Comparison of ENCODE assay signal across 11 cellular contexts in genomic region chr7:137091396-137091795, GRCh38.
A peak's percentile ranks its signal among the peaks of the same experiment; 100 is the strongest.
DNase-seq lines count a peak whose midpoint lies in the region; ATAC-seq, FAIRE-seq and TF ChIP-seq lines count a peak whose summit lies in the region.
"Had no signal": no experiment of that assay in that cellular context is flagged by ENCODE, and none has a peak within 500 bp of the region (broad histone marks: within the 10 kb centered on the region; RNA-seq: fewer than 3 reads in every experiment).

No MANE protein-coding gene starts in this region.

- H3K4me1 ChIP-seq in GM12878 (ENCODE audit: control insufficient read depth, insufficient read depth, low read length): no peaks in the 10 kb centered on the region

- CTCF ChIA-PET in HEK293T (lab: Yijun Ruan, JAX) (no interaction called here), GM12878 (lab: Yijun Ruan, JAX) (no interaction called here)

- no peak for DNase-seq in AG09309 (ENCODE audit: low read depth)
- DNase-seq in HEK293T (ENCODE audit: extremely low spot score): peak; percentile 21
- DNase-seq in GM12878 (ENCODE audit: low read depth, low spot score): no peak
- peak; percentile 72 for DNase-seq in iPS-NIHi7 (ENCODE audit: extremely low spot score)
- no peak for DNase-seq in T-helper 2 cell
- no peak for DNase-seq in LoVo (ENCODE audit: low spot score)
- DNase-seq in NCI-H1694 treated with DMSO at 0.1 percent for 48 hours (lab: John Stamatoyannopoulos, UW): no peak
- no peak for DNase-seq in NCI-H2171 treated with DMSO at 0.1 percent for 48 hours (lab: John Stamatoyannopoulos, UW)
- DNase-seq: activated CD4-positive, alpha-beta T cell treated with anti-CD3 and anti-CD28 coated beads for 4 hours; activated naive CD4-positive, alpha-beta T cell treated with Interleukin-2 at 50 U/mL for 16 hours; occipital lobe had no signal

- H4K20me1 ChIP-seq in GM12878 (ENCODE audit: control insufficient read depth, insufficient read depth): no peaks in the 10 kb centered on the region

- 27% methylated on average over 2 of the region's 2 CpGs for WGBS in GM12878 (ENCODE audit: insufficient coverage, insufficient replicate concordance, low lambda C conversion rate, missing lambda C conversion rate)

- peak; percentile 44 for TF ChIP-seq CTCF in AG09309 (IDR thresholded peaks at IDR 0.05; ENCODE audit: control insufficient read depth, insufficient read depth, low read depth, low read length, missing control alignments)
- TF ChIP-seq CTCF in GM12878 (IDR thresholded peaks at IDR 0.05 in 2 of 3, conservative IDR thresholded peaks at IDR 0.05 in 1 of 3; ENCODE audit: control insufficient read depth in 2 of 3, extremely low read depth in 1 of 3, insufficient read depth in 1 of 3, low read depth in 3 of 3, low read length in 3 of 3): no peak; a peak in 1 of 6 replicates

- H3K4me2 ChIP-seq in GM12878 (ENCODE audit: control insufficient read depth, insufficient read depth): no peak overlapping the region

- H3K36me3 ChIP-seq in GM12878 (ENCODE audit: control insufficient read depth in 2 of 2, insufficient read depth in 2 of 2, low read length in 1 of 2): no peaks in the 10 kb centered on the region

- FAIRE-seq in GM12878 (lab: Jason Lieb, UNC): no peak

- SMC1A ChIA-PET in GM12878 (lab: Charles Lee; ENCODE audit: uncharacterized antibody, unreplicated experiment): no interaction called here

- no TSS peak for BruUV-seq in GM12878 (replicated peaks; lab: Mats Ljungman, UMichigan)

- no peak overlapping the region for H2AFZ ChIP-seq in GM12878 (ENCODE audit: control insufficient read depth, low read depth, low read length)

- no peak for TF ChIP-seq EP300 in GM12878 (IDR thresholded peaks at IDR 0.05; ENCODE audit: borderline replicate concordance in 1 of 2, control insufficient read depth in 1 of 2, low read depth in 2 of 2, low read length in 2 of 2)

- intact Hi-C loops in GM12878 (cut with micrococcal nuclease; ENCODE audit: unreplicated experiment): no loop called here

- H3K79me2 ChIP-seq in GM12878 (ENCODE audit: control insufficient read depth, insufficient read depth, low read length): no peaks in the 10 kb centered on the region

- no peak overlapping the region for H3K4me3 ChIP-seq in AG09309 (ENCODE audit: control insufficient read depth, low read depth, low read length)
- no peak overlapping the region for H3K4me3 ChIP-seq in GM12878

- no peak for TF ChIP-seq POLR2A in GM12878 (IDR thresholded peaks at IDR 0.05; ENCODE audit: low read depth, low read length)

- in situ Hi-C loops in GM12878 (cut with MboI): no loop called here

- TF ChIP-seq RAD21 in GM12878 (IDR thresholded peaks at IDR 0.05; ENCODE audit: insufficient read depth, low read depth, low read length): no peak

- POLR2A ChIA-PET in HEK293T (lab: Yijun Ruan, JAX): no interaction called here
- POLR2A ChIA-PET in GM12878 (lab: Charles Lee): no interaction called here

- no peak overlapping the region for H3K9ac ChIP-seq in GM12878 (ENCODE audit: control insufficient read depth, insufficient read depth, low read length)

- no peak overlapping the region for H3K27ac ChIP-seq in GM12878 (ENCODE audit: control insufficient read depth, insufficient read depth)

- peak; percentile 38 for ATAC-seq in GM12878

- RAD21 ChIA-PET in GM12878 (lab: Charles Lee; ENCODE audit: unreplicated experiment): no interaction called here

- H3K27me3 ChIP-seq in GM12878 (replicated peaks in 1 of 2; ENCODE audit: control insufficient read depth in 2 of 2, insufficient read depth in 2 of 2, low read length in 1 of 2): no peaks in the 10 kb centered on the region

- H3K9me3 ChIP-seq in GM12878 (replicated peaks; ENCODE audit: control insufficient read depth, insufficient read depth, low read length): no peaks in the 10 kb centered on the region

TF ChIP-seq in HEK293T, 16 proteins besides CTCF, POLR2A, EP300 and RAD21:
- TF ChIP-seq ARNT (IDR thresholded peaks at IDR 0.05) (no peak), SP1 (IDR thresholded peaks at IDR 0.05) (no peak), ELF4 (IDR thresholded peaks at IDR 0.05) (no peak), CTBP1 (IDR thresholded peaks at IDR 0.05; ENCODE audit: borderline replicate concordance) (no peak), ZNF384 (IDR thresholded peaks at IDR 0.05) (no peak), FOXK2 (IDR thresholded peaks at IDR 0.05) (no peak), FOXA1 (IDR thresholded peaks at IDR 0.05) (no peak), HDGF (IDR thresholded peaks at IDR 0.05; ENCODE audit: borderline replicate concordance) (no peak), PKNOX1 (IDR thresholded peaks at IDR 0.05) (no peak), FOXM1 (IDR thresholded peaks at IDR 0.05; ENCODE audit: borderline replicate concordance) (no peak), BHLHE40 (IDR thresholded peaks at IDR 0.05; ENCODE audit: borderline replicate concordance) (no peak), SUZ12 (IDR thresholded peaks at IDR 0.05) (no peak), NFRKB (IDR thresholded peaks at IDR 0.05) (no peak), LEF1 (IDR thresholded peaks at IDR 0.05; ENCODE audit: borderline replicate concordance) (no peak), TARDBP (IDR thresholded peaks at IDR 0.05) (no peak)

TF ChIP-seq in GM12878, 131 proteins besides CTCF, POLR2A, EP300 and RAD21 (continues in another document):
- TF ChIP-seq CREB1 (IDR thresholded peaks at IDR 0.05; ENCODE audit: low read depth): no peak
- TF ChIP-seq SKIL (IDR thresholded peaks at IDR 0.05; ENCODE audit: low read depth, poor library complexity, severe bottlenecking): no peak
- TF ChIP-seq SMC3 (IDR thresholded peaks at IDR 0.05; ENCODE audit: borderline replicate concordance, low read length): no peak
- TF ChIP-seq SUZ12 (IDR thresholded peaks at IDR 0.05; ENCODE audit: unreplicated experiment): no peak
- TF ChIP-seq NR2C1 (IDR thresholded peaks at IDR 0.05): no peak
- TF ChIP-seq MYC (IDR thresholded peaks at IDR 0.05; ENCODE audit: insufficient read depth, insufficient read length, insufficient replicate concordance, low read length, severe bottlenecking): no peak
- TF ChIP-seq ZNF384 (IDR thresholded peaks at IDR 0.05; ENCODE audit: borderline replicate concordance, low read depth, low read length): no peak
- no peak for TF ChIP-seq ZSCAN29 (IDR thresholded peaks at IDR 0.05)
- no peak for TF ChIP-seq SUPT20H (IDR thresholded peaks at IDR 0.05; ENCODE audit: borderline replicate concordance, control insufficient read depth, low read depth, low read length)
- no peak for TF ChIP-seq PRDM15 (CRISPR knock-in tag; IDR thresholded peaks at IDR 0.05)
- no peak for TF ChIP-seq SMARCA5 (IDR thresholded peaks at IDR 0.05)

Comparison
In these comparisons a context has a peak if more than half of its experiments do, and no peak if none do; other contexts are left out.
1. DNase-seq: peak in HEK293T (single experiment) and iPS-NIHi7 (single experiment); none in AG09309 (single experiment), GM12878 (single experiment), T-helper 2 cell (0 of 5), LoVo (single experiment), NCI-H1694 treated with DMSO at 0.1 percent for 48 hours (single experiment) and NCI-H2171 treated with DMSO at 0.1 percent for 48 hours (single experiment).